8 cellular contexts compared by ENCODE assay signal in the genomic region with DNA sequence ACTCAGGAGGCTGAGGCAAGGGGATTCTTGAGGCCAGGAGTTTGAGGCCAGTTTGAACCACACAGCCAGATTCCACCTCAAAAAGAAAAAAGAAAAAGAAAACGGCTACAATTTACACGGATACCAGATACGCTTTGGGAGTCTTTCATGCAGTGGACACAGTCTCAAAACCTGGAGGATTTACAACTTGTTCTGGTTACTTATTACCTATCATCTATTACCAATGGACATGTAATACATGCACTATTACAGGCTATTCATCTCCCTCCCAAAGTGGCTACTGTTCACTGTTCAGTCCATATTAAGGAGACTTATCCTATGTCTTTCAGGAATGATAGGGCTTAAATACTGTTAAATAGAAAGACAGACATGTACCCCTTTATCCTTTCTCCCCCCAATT.
"Had no signal": no experiment of that assay in that cellular context is flagged by ENCODE, and none has a peak within 500 bp of the region (broad histone marks: within the 10 kb centered on the region; RNA-seq: fewer than 3 reads in every experiment).

No MANE protein-coding gene starts in this region.

- H3K4me2 ChIP-seq: GM23338 had no signal

- H3K4me3 Mint-ChIP-seq: GM23338, H9 had no signal

- H3K4me3 ChIP-seq: GM23338, K562 had no signal

- DNase-seq: H9, HCEC 1CT, IMR-90 had no signal

- H2AFZ ChIP-seq: GM23338 had no signal

- FAIRE-seq: H1, H54, K562 had no signal

- ATAC-seq: GM23338, K562 had no signal

- H3K4me1 Mint-ChIP-seq: GM23338, H9 had no signal

- H3K27ac Mint-ChIP-seq: GM23338, H9 had no signal

- H3K27ac ChIP-seq: HL-60 had no signal
